In the genomic region with DNA sequence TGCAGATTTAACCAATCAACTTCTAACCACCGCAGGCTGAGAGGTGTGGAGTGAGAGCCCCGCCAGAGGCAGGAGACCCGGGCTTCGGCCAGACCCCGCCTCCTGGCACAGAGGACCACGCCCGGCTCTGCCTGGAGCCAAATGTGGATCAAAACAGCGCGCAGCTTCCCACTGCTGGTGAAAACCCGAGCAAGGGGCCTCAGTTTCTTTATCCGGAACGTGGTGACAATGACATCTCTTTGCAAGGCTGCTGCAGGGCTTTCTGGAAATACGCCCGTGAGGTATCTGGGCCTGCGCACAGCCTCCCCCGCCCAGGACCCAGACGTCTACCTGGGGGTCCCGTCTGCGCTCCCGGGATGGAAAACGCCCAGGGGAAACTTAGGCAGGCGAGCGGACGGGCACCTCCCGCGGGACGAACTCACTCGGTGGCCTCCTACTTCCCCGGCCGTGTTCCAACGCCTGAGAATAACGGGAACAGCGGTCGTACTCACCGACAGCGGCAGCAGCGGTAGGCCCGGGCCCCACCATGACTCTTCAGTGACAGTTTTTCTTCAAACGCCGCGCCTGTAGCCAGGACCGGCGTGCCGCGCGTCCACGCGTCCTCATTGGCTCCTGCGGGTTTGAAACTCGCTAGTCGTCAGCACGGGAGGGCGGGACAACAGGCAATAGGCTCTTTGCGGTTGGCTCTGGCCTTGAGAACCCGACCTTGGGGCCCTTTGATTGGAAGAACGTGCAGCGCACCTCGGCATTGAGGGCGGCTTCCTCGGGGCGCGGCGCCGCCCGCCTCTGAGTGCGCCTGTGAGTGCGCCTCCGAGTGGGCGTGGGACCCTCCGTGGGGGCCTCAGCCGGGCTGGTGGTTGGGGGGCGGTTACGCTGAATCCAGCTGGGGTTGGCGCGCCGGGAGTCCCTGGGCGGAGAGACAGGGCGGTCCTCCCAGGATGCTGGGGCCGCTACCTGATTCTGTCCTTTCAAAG, we compare ENCODE assay signal across 8 cellular contexts. TPM values are rescaled to one million over a fixed set of nuclear protein-coding genes. Genes with fewer than 3 reads are reported as not detected.
A peak's percentile ranks its signal among the peaks of the same experiment; 100 is the strongest.
DNase-seq lines count a peak whose midpoint lies in the region; ATAC-seq and TF ChIP-seq lines count a peak whose summit lies in the region.

A gene with protein sequence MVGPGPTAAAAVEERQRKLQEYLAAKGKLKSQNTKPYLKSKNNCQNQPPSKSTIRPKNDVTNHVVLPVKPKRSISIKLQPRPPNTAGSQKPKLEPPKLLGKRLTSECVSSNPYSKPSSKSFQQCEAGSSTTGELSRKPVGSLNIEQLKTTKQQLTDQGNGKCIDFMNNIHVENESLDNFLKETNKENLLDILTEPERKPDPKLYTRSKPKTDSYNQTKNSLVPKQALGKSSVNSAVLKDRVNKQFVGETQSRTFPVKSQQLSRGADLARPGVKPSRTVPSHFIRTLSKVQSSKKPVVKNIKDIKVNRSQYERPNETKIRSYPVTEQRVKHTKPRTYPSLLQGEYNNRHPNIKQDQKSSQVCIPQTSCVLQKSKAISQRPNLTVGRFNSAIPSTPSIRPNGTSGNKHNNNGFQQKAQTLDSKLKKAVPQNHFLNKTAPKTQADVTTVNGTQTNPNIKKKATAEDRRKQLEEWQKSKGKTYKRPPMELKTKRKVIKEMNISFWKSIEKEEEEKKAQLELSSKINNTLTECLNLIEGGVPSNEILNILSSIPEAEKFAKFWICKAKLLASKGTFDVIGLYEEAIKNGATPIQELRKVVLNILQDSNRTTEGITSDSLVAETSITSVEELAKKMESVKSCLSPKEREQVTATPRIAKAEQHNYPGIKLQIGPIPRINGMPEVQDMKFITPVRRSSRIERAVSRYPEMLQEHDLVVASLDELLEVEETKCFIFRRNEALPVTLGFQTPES (minus strand): TSS at position 539 of the 974 bp plus-strand sequence. CDS start 11 bp downstream, at position 528.

- ATAC-seq in GM21619 (IDR thresholded peaks at IDR 0.05; ENCODE audit: unreplicated experiment), result peak; percentile 98
- ATAC-seq in mucosa of descending colon, result peak; percentile 100

- intact Hi-C loops in mucosa of descending colon (cut with DNase I, micrococcal nuclease), result no loop called here

- no peaks in the 10 kb centered on the region for H3K9me3 ChIP-seq in mucosa of descending colon

- H3K27ac ChIP-seq in epithelial cell of prostate, result peak within 1 kb of the TSS; percentile 19

- no peak for TF ChIP-seq CTCF in mucosa of descending colon (IDR thresholded peaks at IDR 0.05)

- H3K36me3 ChIP-seq in mucosa of descending colon (ENCODE audit: low read depth), result no peaks in the 10 kb centered on the region

- peaks cover 15% of the 10 kb centered on the region for H3K4me1 ChIP-seq in mucosa of descending colon (ENCODE audit: low read depth)

- no peak for TF ChIP-seq RAD21 in Ishikawa (IDR thresholded peaks at IDR 0.05; ENCODE audit: low read depth)

- peak; percentile 11 for TF ChIP-seq EP300 in Ishikawa (IDR thresholded peaks at IDR 0.05; ENCODE audit: borderline replicate concordance)

- DNase-seq in DMS114 treated with DMSO at 0.1 percent for 48 hours (lab: John Stamatoyannopoulos, UW; ENCODE audit: unreplicated experiment) (peak; percentile 91), OCI-M2 (lab: John Stamatoyannopoulos, UW; ENCODE audit: unreplicated experiment) (peak; percentile 84), activated T-cell treated with anti-CD3 and anti-CD28 coated beads for 24 hours (ENCODE audit: low read depth) (peak; percentile 94), epithelial cell of prostate (ENCODE audit: low read depth, low spot score) (peak; percentile 90), mucosa of descending colon (peak; percentile 95 to 98 (median 97))
- DNase-seq in stimulated activated CD8-positive, alpha-beta memory T cell treated with anti-CD3 and anti-CD28 coated beads, Interleukin-4, amount 100 ng/mL, for 1 hour (ENCODE audit: low read depth in 2 of 2, low spot score in 1 of 2), result peak; percentile 80 to 91

- H3K4me3 ChIP-seq in mucosa of descending colon, result peak within 1 kb of the TSS; percentile 38

TF ChIP-seq in Ishikawa, 13 proteins besides CTCF, POLR2A, EP300 and RAD21:
- TF ChIP-seq, protein P1, sequence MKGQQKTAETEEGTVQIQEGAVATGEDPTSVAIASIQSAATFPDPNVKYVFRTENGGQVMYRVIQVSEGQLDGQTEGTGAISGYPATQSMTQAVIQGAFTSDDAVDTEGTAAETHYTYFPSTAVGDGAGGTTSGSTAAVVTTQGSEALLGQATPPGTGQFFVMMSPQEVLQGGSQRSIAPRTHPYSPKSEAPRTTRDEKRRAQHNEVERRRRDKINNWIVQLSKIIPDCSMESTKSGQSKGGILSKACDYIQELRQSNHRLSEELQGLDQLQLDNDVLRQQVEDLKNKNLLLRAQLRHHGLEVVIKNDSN (IDR thresholded peaks at IDR 0.05), result peak; percentile 27; the same call in 1 of the 2 replicates
- TF ChIP-seq, protein P2, sequence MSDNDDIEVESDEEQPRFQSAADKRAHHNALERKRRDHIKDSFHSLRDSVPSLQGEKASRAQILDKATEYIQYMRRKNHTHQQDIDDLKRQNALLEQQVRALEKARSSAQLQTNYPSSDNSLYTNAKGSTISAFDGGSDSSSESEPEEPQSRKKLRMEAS (IDR thresholded peaks at IDR 0.05), result peak; percentile 89
- TF ChIP-seq TEAD4 (IDR thresholded peaks at IDR 0.05), result peak; percentile 21; the same call in 1 of the 2 replicates
- TF ChIP-seq YY1 (IDR thresholded peaks at IDR 0.05; ENCODE audit: low read depth), result peak; percentile 43
- TF ChIP-seq, protein P3, sequence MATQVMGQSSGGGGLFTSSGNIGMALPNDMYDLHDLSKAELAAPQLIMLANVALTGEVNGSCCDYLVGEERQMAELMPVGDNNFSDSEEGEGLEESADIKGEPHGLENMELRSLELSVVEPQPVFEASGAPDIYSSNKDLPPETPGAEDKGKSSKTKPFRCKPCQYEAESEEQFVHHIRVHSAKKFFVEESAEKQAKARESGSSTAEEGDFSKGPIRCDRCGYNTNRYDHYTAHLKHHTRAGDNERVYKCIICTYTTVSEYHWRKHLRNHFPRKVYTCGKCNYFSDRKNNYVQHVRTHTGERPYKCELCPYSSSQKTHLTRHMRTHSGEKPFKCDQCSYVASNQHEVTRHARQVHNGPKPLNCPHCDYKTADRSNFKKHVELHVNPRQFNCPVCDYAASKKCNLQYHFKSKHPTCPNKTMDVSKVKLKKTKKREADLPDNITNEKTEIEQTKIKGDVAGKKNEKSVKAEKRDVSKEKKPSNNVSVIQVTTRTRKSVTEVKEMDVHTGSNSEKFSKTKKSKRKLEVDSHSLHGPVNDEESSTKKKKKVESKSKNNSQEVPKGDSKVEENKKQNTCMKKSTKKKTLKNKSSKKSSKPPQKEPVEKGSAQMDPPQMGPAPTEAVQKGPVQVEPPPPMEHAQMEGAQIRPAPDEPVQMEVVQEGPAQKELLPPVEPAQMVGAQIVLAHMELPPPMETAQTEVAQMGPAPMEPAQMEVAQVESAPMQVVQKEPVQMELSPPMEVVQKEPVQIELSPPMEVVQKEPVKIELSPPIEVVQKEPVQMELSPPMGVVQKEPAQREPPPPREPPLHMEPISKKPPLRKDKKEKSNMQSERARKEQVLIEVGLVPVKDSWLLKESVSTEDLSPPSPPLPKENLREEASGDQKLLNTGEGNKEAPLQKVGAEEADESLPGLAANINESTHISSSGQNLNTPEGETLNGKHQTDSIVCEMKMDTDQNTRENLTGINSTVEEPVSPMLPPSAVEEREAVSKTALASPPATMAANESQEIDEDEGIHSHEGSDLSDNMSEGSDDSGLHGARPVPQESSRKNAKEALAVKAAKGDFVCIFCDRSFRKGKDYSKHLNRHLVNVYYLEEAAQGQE (IDR thresholded peaks at IDR 0.05; ENCODE audit: low read depth), result 0 out of 2 replicates have a peak, but pooled peaks have one; percentile 24
- TF ChIP-seq EGR1 (IDR thresholded peaks at IDR 0.05), result peak; percentile 78
- peak; percentile 23; the same call in 1 of the 2 replicates for TF ChIP-seq TCF12 (IDR thresholded peaks at IDR 0.05; ENCODE audit: low read depth)
- TF ChIP-seq TAF1 (IDR thresholded peaks at IDR 0.05; ENCODE audit: low read depth), result peak; percentile 78
- TF ChIP-seq ZBTB7A (IDR thresholded peaks at IDR 0.05; ENCODE audit: low read depth), result peak; percentile 100
- TF ChIP-seq NFIC (IDR thresholded peaks at IDR 0.05), result no peak; the same call in 1 of the 2 replicates
- peak; percentile 90 for TF ChIP-seq CREB1 (IDR thresholded peaks at IDR 0.05; ENCODE audit: low read depth)
- no peak for TF ChIP-seq CEBPB (IDR thresholded peaks at IDR 0.05)
- peak; percentile 100 for TF ChIP-seq FOXM1 (IDR thresholded peaks at IDR 0.05; ENCODE audit: borderline replicate concordance, low read depth)

RNA-seq across cellular contexts. Expression of the gene that starts here (rescaled TPM):
- 1 to 10 TPM; 1.2 to 9.5 (median 2.8) TPM for total RNA-seq in mucosa of descending colon

Comparison
In these comparisons a context has a peak if more than half of its experiments do, and no peak if none do; other contexts are left out.
1. Peak in every context shown above with its lines: DNase-seq, ATAC-seq, H3K4me3 ChIP-seq and H3K27ac ChIP-seq.